ENCODE assay signal across 9 cellular contexts in the genomic region with DNA sequence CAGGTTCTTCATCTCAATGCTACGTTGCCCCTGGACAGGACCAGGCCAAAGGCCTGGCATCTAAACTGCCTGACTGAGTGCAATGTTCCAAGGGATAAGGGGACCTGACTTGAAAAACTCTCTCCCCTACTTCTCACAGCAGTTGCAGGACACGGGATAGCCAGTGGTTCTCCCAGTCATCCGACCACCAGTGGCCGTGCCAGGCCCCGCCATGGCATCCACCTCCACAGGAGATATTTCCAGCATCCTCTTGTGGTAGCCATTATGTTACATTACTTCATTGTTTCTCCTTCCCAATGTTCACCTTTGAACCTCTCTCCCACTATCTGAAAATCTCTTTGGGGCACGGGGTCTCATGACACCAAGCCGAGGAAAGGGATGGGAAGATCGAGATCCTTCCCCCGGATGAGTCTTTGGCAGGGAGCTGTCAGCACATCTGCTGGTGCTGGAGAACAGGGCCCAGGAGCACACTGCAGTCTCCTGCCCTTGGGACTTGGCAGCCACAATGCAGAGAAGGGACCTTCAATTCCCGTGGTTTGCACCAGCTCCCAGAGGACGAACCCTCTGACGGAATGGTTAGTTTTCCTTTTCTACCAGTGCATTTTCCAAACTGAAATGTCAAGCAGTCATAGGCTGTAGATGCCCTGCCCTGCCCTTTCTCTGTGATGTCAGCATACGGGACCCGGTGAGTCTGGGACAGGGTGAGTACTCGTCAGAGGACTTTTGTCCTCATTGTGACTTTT.
DNase-seq lines count a peak whose midpoint lies in the region; ATAC-seq and TF ChIP-seq lines count a peak whose summit lies in the region.
"Had no signal": no experiment of that assay in that cellular context is flagged by ENCODE, and none has a peak within 500 bp of the region (broad histone marks: within the 10 kb centered on the region; RNA-seq: fewer than 3 reads in every experiment).

No MANE protein-coding gene starts in this region.

- no peaks in the 10 kb centered on the region for H3K27me3 Mint-ChIP-seq in activated T-cell treated with anti-CD3 and anti-CD28 coated beads, Interleukin-2, amount 50 U/mL, for 4 hours (ENCODE audit: low read depth)
- no peaks in the 10 kb centered on the region for H3K27me3 Mint-ChIP-seq in activated naive CD8-positive, alpha-beta T cell treated with anti-CD3 and anti-CD28 coated beads, Interleukin-2, amount 10 ng/mL, durations not matched to agents 7 days and 5 days

- H3K4me3 Mint-ChIP-seq in activated T-cell treated with anti-CD3 and anti-CD28 coated beads, Interleukin-2, amount 50 U/mL, for 4 hours, result peak overlapping the region; percentile 74
- peak overlapping the region; percentile 76 for H3K4me3 Mint-ChIP-seq in activated naive CD8-positive, alpha-beta T cell treated with anti-CD3 and anti-CD28 coated beads, Interleukin-2, amount 10 ng/mL, durations not matched to agents 7 days and 5 days

- H3K27ac Mint-ChIP-seq in activated naive CD8-positive, alpha-beta T cell treated with anti-CD3 and anti-CD28 coated beads, Interleukin-2, amount 10 ng/mL, durations not matched to agents 7 days and 5 days, result peak overlapping the region; percentile 88

- peaks cover 98% of the 10 kb centered on the region for H3K4me1 Mint-ChIP-seq in activated T-cell treated with anti-CD3 and anti-CD28 coated beads, Interleukin-2, amount 50 U/mL, for 4 hours (ENCODE audit: low read depth)
- H3K4me1 Mint-ChIP-seq in activated naive CD8-positive, alpha-beta T cell treated with anti-CD3 and anti-CD28 coated beads, Interleukin-2, amount 10 ng/mL, durations not matched to agents 7 days and 5 days, result peaks cover 85% of the 10 kb centered on the region

- WGBS in suprapubic skin, result 80% methylated on average over 14 of the region's 15 CpGs

- H3K9me3 Mint-ChIP-seq in activated T-cell treated with anti-CD3 and anti-CD28 coated beads, Interleukin-2, amount 50 U/mL, for 4 hours, result no peaks in the 10 kb centered on the region
- no peaks in the 10 kb centered on the region for H3K9me3 Mint-ChIP-seq in activated naive CD8-positive, alpha-beta T cell treated with anti-CD3 and anti-CD28 coated beads, Interleukin-2, amount 10 ng/mL, durations not matched to agents 7 days and 5 days

- H3K27ac ChIP-seq in lower lobe of right lung (peak overlapping the region; percentile 60), suprapubic skin (peak overlapping the region; percentile 0), A673 (ENCODE audit: low read depth, low read length, poor library complexity, severe bottlenecking) (no peak overlapping the region)

- TF ChIP-seq EP300 in suprapubic skin (IDR thresholded peaks at IDR 0.05), result no peak

- intact Hi-C loops in lower lobe of right lung (cut with DNase I) (loop anchor here (10.0 kb wide), 1 partner anchor 49 kb away; no protein-coding TSS in a partner anchor), A673 (cut with micrococcal nuclease; ENCODE audit: unreplicated experiment) (no loop called here)

- ATAC-seq in activated T-cell treated with anti-CD3 and anti-CD28 coated beads, Interleukin-2, amount 50 U/mL, for 4 hours, result no peak
- ATAC-seq in activated naive CD8-positive, alpha-beta T cell treated with anti-CD3 and anti-CD28 coated beads, Interleukin-2, amount 10 ng/mL, durations not matched to agents 7 days and 5 days (ENCODE audit: low read depth), result no peak
- no peak for ATAC-seq in lower lobe of right lung
- ATAC-seq in HG02981 (IDR thresholded peaks at IDR 0.05; ENCODE audit: unreplicated experiment), result no peak

- no TSS peak for BruUV-seq in A673 (replicated peaks; lab: Mats Ljungman, UMichigan)

- H3K36me3 Mint-ChIP-seq in activated T-cell treated with anti-CD3 and anti-CD28 coated beads, Interleukin-2, amount 50 U/mL, for 4 hours (ENCODE audit: insufficient read depth), result peaks cover 74% of the 10 kb centered on the region
- H3K36me3 Mint-ChIP-seq in activated naive CD8-positive, alpha-beta T cell treated with anti-CD3 and anti-CD28 coated beads, Interleukin-2, amount 10 ng/mL, durations not matched to agents 7 days and 5 days, result peaks cover 74% of the 10 kb centered on the region

- no peaks in the 10 kb centered on the region for H3K27me3 ChIP-seq in lower lobe of right lung (ENCODE audit: low read depth)
- H3K27me3 ChIP-seq in suprapubic skin, result no peaks in the 10 kb centered on the region
- H3K27me3 ChIP-seq in A673 (replicated peaks; ENCODE audit: insufficient read depth, low read depth, low read length, poor library complexity), result peaks cover 25% of the 10 kb centered on the region

- POLR2A ChIA-PET in activated naive CD8-positive, alpha-beta T cell treated with anti-CD3 and anti-CD28 coated beads, Interleukin-2, amount 10 ng/mL, durations not matched to agents 7 days and 5 days (lab: Charles Lee), result interaction anchor here (1.4 to 13.6 kb wide), 5 partner anchors 8 to 164 kb away, joined by 14 to 612 read pairs (median 17); no protein-coding TSS in a partner anchor
- POLR2A ChIA-PET in A673 (lab: Charles Lee; ENCODE audit: low non-redundant PET), result no interaction called here

- CTCF ChIA-PET in A673 (lab: Charles Lee), result no interaction called here

- DNase-seq in activated T-cell treated with anti-CD3 and anti-CD28 coated beads, Interleukin-2, amount 50 U/mL, for 4 hours, result peak; percentile 44
- DNase-seq in activated T-cell treated with anti-CD3 and anti-CD28 coated beads for 4 hours (no peak), lower lobe of right lung (no peak), suprapubic skin (ENCODE audit: low spot score in 2 of 2) (no peak), A673 (ENCODE audit: low spot score) (no peak), midbrain (lab: John Stamatoyannopoulos, UW) (no peak)
- DNase-seq in activated naive CD8-positive, alpha-beta T cell treated with anti-CD3 and anti-CD28 coated beads, Interleukin-2, amount 10 ng/mL, durations not matched to agents 7 days and 5 days, result no peak
- DNase-seq: NCI-H2171 had no signal

- TF ChIP-seq CTCF in lower lobe of right lung (IDR thresholded peaks at IDR 0.05) (no peak), suprapubic skin (IDR thresholded peaks at IDR 0.05) (no peak), A673 (conservative IDR thresholded peaks at IDR 0.05; ENCODE audit: low read depth, low read length) (no peak)

- H3K4me3 ChIP-seq in lower lobe of right lung, result no peak overlapping the region
- H3K4me3 ChIP-seq in suprapubic skin, result no peak overlapping the region
- no peak overlapping the region for H3K4me3 ChIP-seq in A673 (ENCODE audit: low read depth, low read length, poor library complexity, severe bottlenecking)

- H3K36me3 ChIP-seq in lower lobe of right lung (peaks cover 70% of the 10 kb centered on the region), suprapubic skin (peaks cover 19% of the 10 kb centered on the region), A673 (ENCODE audit: insufficient read depth, low read length, poor library complexity, severe bottlenecking) (no peaks in the 10 kb centered on the region)

- H3K9me3 ChIP-seq in lower lobe of right lung (no peaks in the 10 kb centered on the region), suprapubic skin (no peaks in the 10 kb centered on the region), A673 (ENCODE audit: low read depth, low read length, poor library complexity, severe bottlenecking) (no peaks in the 10 kb centered on the region)

- no peak for TF ChIP-seq POLR2A in suprapubic skin (IDR thresholded peaks at IDR 0.05)

- H3K4me1 ChIP-seq in lower lobe of right lung (peaks cover 81% of the 10 kb centered on the region), suprapubic skin (peaks cover 26% of the 10 kb centered on the region), A673 (ENCODE audit: insufficient read depth, low read length, poor library complexity, severe bottlenecking) (no peaks in the 10 kb centered on the region)
